In the genomic region with DNA sequence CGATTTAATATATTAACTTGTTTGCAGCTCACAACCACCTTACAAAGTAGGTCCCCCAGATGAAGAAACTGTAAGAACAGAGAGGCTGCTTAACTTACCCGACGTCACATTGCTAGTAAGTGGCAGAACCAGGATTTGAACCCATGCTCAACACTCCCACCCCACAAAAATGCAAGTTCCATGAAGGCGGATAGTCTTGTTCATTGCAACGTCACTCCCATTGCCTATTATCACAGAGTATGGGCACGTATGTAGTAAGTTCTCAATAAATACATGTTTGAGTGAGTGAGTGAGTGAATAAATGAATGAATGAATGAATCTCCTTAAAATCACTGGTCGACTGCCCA, we compare ENCODE assay signal across 1 cellular context.
A peak's percentile ranks its signal among the peaks of the same experiment; 100 is the strongest.
TF ChIP-seq lines count a peak whose summit lies in the region.

No MANE protein-coding gene starts in this region.

TF ChIP-seq in HepG2, 621 proteins besides CTCF, POLR2A, EP300 and RAD21 (continued from another document):
- no peak for TF ChIP-seq HOXA9 (CRISPR knock-in tag; IDR thresholded peaks at IDR 0.05; ENCODE audit: borderline replicate concordance)
- 0 out of 2 replicates have a peak, but pooled peaks have one; percentile 8 for TF ChIP-seq KLF6 (CRISPR knock-in tag; IDR thresholded peaks at IDR 0.05)
- no peak for TF ChIP-seq NRL (CRISPR knock-in tag; IDR thresholded peaks at IDR 0.05; ENCODE audit: borderline replicate concordance)
- no peak for TF ChIP-seq ZFX (CRISPR knock-in tag; IDR thresholded peaks at IDR 0.05; ENCODE audit: low read depth)
- no peak for TF ChIP-seq ZNF329 (CRISPR knock-in tag; IDR thresholded peaks at IDR 0.05; ENCODE audit: low read depth)
- TF ChIP-seq NFKB2 (CRISPR knock-in tag; IDR thresholded peaks at IDR 0.05; ENCODE audit: borderline replicate concordance) = no peak
- no peak for TF ChIP-seq HNRNPH1 (optimal IDR thresholded peaks at IDR 0.05; ENCODE audit: low read depth, low read length)
- TF ChIP-seq CAMTA2 (CRISPR knock-in tag; IDR thresholded peaks at IDR 0.05; ENCODE audit: borderline replicate concordance) = no peak
- TF ChIP-seq ZKSCAN8 (CRISPR knock-in tag; IDR thresholded peaks at IDR 0.05; ENCODE audit: borderline replicate concordance) = no peak; the same call in 1 of the 2 replicates
- TF ChIP-seq CREB1 (IDR thresholded peaks at IDR 0.05) = peak; percentile 66
- no peak for TF ChIP-seq CREB1 (CRISPR knock-in tag; IDR thresholded peaks at IDR 0.05)
- no peak for TF ChIP-seq PHF5A (CRISPR knock-in tag; IDR thresholded peaks at IDR 0.05; ENCODE audit: low read depth, unreplicated experiment)
- TF ChIP-seq GTF2F1 (IDR thresholded peaks at IDR 0.05; ENCODE audit: low read length) = no peak
- no peak for TF ChIP-seq FOXJ3 (CRISPR knock-in tag; IDR thresholded peaks at IDR 0.05; ENCODE audit: borderline replicate concordance)
- 0 out of 2 replicates have a peak, but pooled peaks have one; percentile 48 for TF ChIP-seq MTF2 (CRISPR knock-in tag; IDR thresholded peaks at IDR 0.05; ENCODE audit: borderline replicate concordance)
- no peak for TF ChIP-seq MIER2 (CRISPR knock-in tag; IDR thresholded peaks at IDR 0.05)
- TF ChIP-seq HMG20B (CRISPR knock-in tag; conservative IDR thresholded peaks at IDR 0.05) = 0 out of 2 replicates have a peak, but pooled peaks have one; percentile 8
- TF ChIP-seq ZNF354B (CRISPR knock-in tag; IDR thresholded peaks at IDR 0.05) = peak; percentile 74; the same call in 1 of the 2 replicates
- peak; percentile 96 for TF ChIP-seq ZMYM3 (CRISPR knock-in tag; IDR thresholded peaks at IDR 0.05)
- no peak for TF ChIP-seq RELA (CRISPR knock-in tag; IDR thresholded peaks at IDR 0.05)
- TF ChIP-seq, protein P1, sequence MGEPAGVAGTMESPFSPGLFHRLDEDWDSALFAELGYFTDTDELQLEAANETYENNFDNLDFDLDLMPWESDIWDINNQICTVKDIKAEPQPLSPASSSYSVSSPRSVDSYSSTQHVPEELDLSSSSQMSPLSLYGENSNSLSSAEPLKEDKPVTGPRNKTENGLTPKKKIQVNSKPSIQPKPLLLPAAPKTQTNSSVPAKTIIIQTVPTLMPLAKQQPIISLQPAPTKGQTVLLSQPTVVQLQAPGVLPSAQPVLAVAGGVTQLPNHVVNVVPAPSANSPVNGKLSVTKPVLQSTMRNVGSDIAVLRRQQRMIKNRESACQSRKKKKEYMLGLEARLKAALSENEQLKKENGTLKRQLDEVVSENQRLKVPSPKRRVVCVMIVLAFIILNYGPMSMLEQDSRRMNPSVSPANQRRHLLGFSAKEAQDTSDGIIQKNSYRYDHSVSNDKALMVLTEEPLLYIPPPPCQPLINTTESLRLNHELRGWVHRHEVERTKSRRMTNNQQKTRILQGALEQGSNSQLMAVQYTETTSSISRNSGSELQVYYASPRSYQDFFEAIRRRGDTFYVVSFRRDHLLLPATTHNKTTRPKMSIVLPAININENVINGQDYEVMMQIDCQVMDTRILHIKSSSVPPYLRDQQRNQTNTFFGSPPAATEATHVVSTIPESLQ (CRISPR knock-in tag; conservative IDR thresholded peaks at IDR 0.05) = no peak
- 0 out of 2 replicates have a peak, but pooled peaks have one; percentile 27 for TF ChIP-seq ARID2 (CRISPR knock-in tag; IDR thresholded peaks at IDR 0.05; ENCODE audit: borderline replicate concordance)
- TF ChIP-seq ZNF674 (CRISPR knock-in tag; IDR thresholded peaks at IDR 0.05; ENCODE audit: low read depth) = no peak
- TF ChIP-seq ZMAT3 (CRISPR knock-in tag; conservative IDR thresholded peaks at IDR 0.05) = no peak
- TF ChIP-seq ZNF224 (CRISPR knock-in tag; IDR thresholded peaks at IDR 0.05) = no peak
- peak; percentile 54; the same call in 1 of the 2 replicates for TF ChIP-seq ZNF3 (CRISPR knock-in tag; IDR thresholded peaks at IDR 0.05)
- peak; percentile 84; the same call in 1 of the 2 replicates for TF ChIP-seq KDM1A (CRISPR knock-in tag; IDR thresholded peaks at IDR 0.05)
- no peak for TF ChIP-seq ATF1 (CRISPR knock-in tag; IDR thresholded peaks at IDR 0.05)
- TF ChIP-seq FOXO1 (CRISPR knock-in tag; IDR thresholded peaks at IDR 0.05) = no peak
- TF ChIP-seq, protein P2, sequence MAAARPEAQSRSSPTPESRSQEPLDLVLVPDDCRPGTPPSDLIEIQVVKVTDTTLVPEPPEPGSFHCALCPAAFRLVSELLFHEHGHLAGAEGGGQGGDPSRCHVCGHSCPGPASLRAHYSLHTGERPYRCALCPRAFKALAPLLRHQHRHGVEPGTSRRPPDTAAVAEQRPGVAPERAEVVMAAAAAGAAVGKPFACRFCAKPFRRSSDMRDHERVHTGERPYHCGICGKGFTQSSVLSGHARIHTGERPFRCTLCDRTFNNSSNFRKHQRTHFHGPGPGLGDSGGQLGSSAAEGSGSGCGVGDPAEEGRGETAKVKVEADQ (CRISPR knock-in tag; IDR thresholded peaks at IDR 0.05; ENCODE audit: borderline replicate concordance) = 0 out of 2 replicates have a peak, but pooled peaks have one; percentile 6
- no peak for TF ChIP-seq THYN1 (CRISPR knock-in tag; IDR thresholded peaks at IDR 0.05; ENCODE audit: borderline replicate concordance, low read depth)
- TF ChIP-seq, protein P3, sequence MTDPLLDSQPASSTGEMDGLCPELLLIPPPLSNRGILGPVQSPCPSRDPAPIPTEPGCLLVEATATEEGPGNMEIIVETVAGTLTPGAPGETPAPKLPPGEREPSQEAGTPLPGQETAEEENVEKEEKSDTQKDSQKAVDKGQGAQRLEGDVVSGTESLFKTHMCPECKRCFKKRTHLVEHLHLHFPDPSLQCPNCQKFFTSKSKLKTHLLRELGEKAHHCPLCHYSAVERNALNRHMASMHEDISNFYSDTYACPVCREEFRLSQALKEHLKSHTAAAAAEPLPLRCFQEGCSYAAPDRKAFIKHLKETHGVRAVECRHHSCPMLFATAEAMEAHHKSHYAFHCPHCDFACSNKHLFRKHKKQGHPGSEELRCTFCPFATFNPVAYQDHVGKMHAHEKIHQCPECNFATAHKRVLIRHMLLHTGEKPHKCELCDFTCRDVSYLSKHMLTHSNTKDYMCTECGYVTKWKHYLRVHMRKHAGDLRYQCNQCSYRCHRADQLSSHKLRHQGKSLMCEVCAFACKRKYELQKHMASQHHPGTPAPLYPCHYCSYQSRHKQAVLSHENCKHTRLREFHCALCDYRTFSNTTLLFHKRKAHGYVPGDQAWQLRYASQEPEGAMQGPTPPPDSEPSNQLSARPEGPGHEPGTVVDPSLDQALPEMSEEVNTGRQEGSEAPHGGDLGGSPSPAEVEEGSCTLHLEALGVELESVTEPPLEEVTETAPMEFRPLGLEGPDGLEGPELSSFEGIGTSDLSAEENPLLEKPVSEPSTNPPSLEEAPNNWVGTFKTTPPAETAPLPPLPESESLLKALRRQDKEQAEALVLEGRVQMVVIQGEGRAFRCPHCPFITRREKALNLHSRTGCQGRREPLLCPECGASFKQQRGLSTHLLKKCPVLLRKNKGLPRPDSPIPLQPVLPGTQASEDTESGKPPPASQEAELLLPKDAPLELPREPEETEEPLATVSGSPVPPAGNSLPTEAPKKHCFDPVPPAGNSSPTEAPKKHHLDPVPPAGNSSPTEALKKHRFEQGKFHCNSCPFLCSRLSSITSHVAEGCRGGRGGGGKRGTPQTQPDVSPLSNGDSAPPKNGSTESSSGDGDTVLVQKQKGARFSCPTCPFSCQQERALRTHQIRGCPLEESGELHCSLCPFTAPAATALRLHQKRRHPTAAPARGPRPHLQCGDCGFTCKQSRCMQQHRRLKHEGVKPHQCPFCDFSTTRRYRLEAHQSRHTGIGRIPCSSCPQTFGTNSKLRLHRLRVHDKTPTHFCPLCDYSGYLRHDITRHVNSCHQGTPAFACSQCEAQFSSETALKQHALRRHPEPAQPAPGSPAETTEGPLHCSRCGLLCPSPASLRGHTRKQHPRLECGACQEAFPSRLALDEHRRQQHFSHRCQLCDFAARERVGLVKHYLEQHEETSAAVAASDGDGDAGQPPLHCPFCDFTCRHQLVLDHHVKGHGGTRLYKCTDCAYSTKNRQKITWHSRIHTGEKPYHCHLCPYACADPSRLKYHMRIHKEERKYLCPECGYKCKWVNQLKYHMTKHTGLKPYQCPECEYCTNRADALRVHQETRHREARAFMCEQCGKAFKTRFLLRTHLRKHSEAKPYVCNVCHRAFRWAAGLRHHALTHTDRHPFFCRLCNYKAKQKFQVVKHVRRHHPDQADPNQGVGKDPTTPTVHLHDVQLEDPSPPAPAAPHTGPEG (CRISPR knock-in tag; IDR thresholded peaks at IDR 0.05) = no peak
- no peak for TF ChIP-seq HNF4G (IDR thresholded peaks at IDR 0.05; ENCODE audit: borderline replicate concordance, low read depth, low read length)
- TF ChIP-seq HNF4G (CRISPR knock-in tag; IDR thresholded peaks at IDR 0.05; ENCODE audit: borderline replicate concordance, low read depth) = no peak
- no peak for TF ChIP-seq ZNF792 (CRISPR knock-in tag; IDR thresholded peaks at IDR 0.05)
- no peak for TF ChIP-seq ZNF251 (CRISPR knock-in tag; IDR thresholded peaks at IDR 0.05)
- 0 out of 2 replicates have a peak, but pooled peaks have one; percentile 22 for TF ChIP-seq TP53 (CRISPR knock-in tag; conservative IDR thresholded peaks at IDR 0.05)
- TF ChIP-seq ZNF24 (IDR thresholded peaks at IDR 0.05) = no peak
- TF ChIP-seq PLRG1 (conservative IDR thresholded peaks at IDR 0.05) = no peak
- TF ChIP-seq TAF15 (IDR thresholded peaks at IDR 0.05; ENCODE audit: low read depth, low read length, poor library complexity, severe bottlenecking) = no peak
- TF ChIP-seq, protein P4, sequence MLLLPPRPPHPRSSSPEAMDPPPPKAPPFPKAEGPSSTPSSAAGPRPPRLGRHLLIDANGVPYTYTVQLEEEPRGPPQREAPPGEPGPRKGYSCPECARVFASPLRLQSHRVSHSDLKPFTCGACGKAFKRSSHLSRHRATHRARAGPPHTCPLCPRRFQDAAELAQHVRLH (CRISPR knock-in tag; IDR thresholded peaks at IDR 0.05; ENCODE audit: borderline replicate concordance, low read depth) = no peak
- TF ChIP-seq SP5 (CRISPR knock-in tag; IDR thresholded peaks at IDR 0.05; ENCODE audit: borderline replicate concordance, low read depth) = no peak
- no peak for TF ChIP-seq ZNF143 (CRISPR knock-in tag; IDR thresholded peaks at IDR 0.05)
- TF ChIP-seq KMT2B (CRISPR knock-in tag; IDR thresholded peaks at IDR 0.05) = no peak
- TF ChIP-seq HES4 (CRISPR knock-in tag; IDR thresholded peaks at IDR 0.05; ENCODE audit: borderline replicate concordance) = no peak
- TF ChIP-seq, protein P5, sequence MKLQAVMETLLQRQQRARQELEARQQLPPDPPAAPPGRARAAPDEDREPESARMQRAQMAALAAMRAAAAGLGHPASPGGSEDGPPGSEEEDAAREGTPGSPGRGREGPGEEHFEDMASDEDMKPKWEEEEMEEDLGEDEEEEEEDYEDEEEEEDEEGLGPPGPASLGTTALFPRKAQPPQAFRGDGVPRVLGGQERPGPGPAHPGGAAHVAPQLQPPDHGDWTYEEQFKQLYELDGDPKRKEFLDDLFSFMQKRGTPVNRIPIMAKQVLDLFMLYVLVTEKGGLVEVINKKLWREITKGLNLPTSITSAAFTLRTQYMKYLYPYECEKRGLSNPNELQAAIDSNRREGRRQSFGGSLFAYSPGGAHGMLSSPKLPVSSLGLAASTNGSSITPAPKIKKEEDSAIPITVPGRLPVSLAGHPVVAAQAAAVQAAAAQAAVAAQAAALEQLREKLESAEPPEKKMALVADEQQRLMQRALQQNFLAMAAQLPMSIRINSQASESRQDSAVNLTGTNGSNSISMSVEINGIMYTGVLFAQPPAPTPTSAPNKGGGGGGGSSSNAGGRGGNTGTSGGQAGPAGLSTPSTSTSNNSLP (IDR thresholded peaks at IDR 0.05; ENCODE audit: low read depth, low read length) = 0 out of 2 replicates have a peak, but pooled peaks have one; percentile 22
- TF ChIP-seq NCOA1 (CRISPR knock-in tag; IDR thresholded peaks at IDR 0.05) = peak; percentile 31; the same call in 1 of the 2 replicates
- no peak for TF ChIP-seq SIX1 (CRISPR knock-in tag; IDR thresholded peaks at IDR 0.05; ENCODE audit: borderline replicate concordance)
- 0 out of 2 replicates have a peak, but pooled peaks have one; percentile 46 for TF ChIP-seq CC2D1A (CRISPR knock-in tag; IDR thresholded peaks at IDR 0.05)
- TF ChIP-seq ZNF33B (CRISPR knock-in tag; IDR thresholded peaks at IDR 0.05) = 0 out of 2 replicates have a peak, but pooled peaks have one; percentile 20
- TF ChIP-seq PRMT3 (CRISPR knock-in tag; IDR thresholded peaks at IDR 0.05; ENCODE audit: borderline replicate concordance, low read depth) = no peak
- 0 out of 2 replicates have a peak, but pooled peaks have one; percentile 9 for TF ChIP-seq SNAPC2 (CRISPR knock-in tag; IDR thresholded peaks at IDR 0.05)
